Comparison of ENCODE assay signal across 7 cellular contexts in genomic region chr7:78510580-78511188, GRCh38.
DNase-seq lines count a peak whose midpoint lies in the region; ATAC-seq, FAIRE-seq and TF ChIP-seq lines count a peak whose summit lies in the region.

No MANE protein-coding gene starts in this region.

- H3K4me2 ChIP-seq in K562 (ENCODE audit: insufficient read depth, low read length) = no peak overlapping the region

- in situ Hi-C loops in K562 (cut with MboI) = no loop called here

- no peaks in the 10 kb centered on the region for H3K27me3 ChIP-seq in K562 (ENCODE audit: control insufficient read depth in 2 of 2, insufficient read depth in 2 of 2, low read length in 2 of 2)
- no peaks in the 10 kb centered on the region for H3K27me3 ChIP-seq in spleen (replicated peaks in 1 of 7)

- H4K20me1 ChIP-seq in K562 (replicated peaks; ENCODE audit: control insufficient read depth, insufficient read depth, low read length) = no peaks in the 10 kb centered on the region

- H3K4me1 ChIP-seq in K562 (replicated peaks in 1 of 2; ENCODE audit: control insufficient read depth in 2 of 2, insufficient read depth in 2 of 2, low read length in 2 of 2) (no peaks in the 10 kb centered on the region), spleen (no peaks in the 10 kb centered on the region)

- intact Hi-C loops in K562 (cut with micrococcal nuclease) = no loop called here
- intact Hi-C loops in spleen (cut with DNase I; ENCODE audit: low total_unique reads) = no loop called here

- BruUV-seq in K562 (replicated peaks; lab: Mats Ljungman, UMichigan) = no TSS peak

- POLR2A ChIA-PET in K562 (lab: Yijun Ruan, JAX) = no interaction called here

- FAIRE-seq in K562 (lab: Jason Lieb, UNC) = no peak

- CTCF ChIA-PET in K562 (lab: Yijun Ruan, JAX; ENCODE audit: low intra/inter-chr PET ratio) = no interaction called here

- no peaks in the 10 kb centered on the region for H3K79me2 ChIP-seq in K562 (ENCODE audit: control insufficient read depth, insufficient read depth, low read length)

- no peak overlapping the region for H3K27ac ChIP-seq in K562 (ENCODE audit: extremely low read depth, low read depth, low read length)
- no peak overlapping the region for H3K27ac ChIP-seq in spleen

- H3K4me3 ChIP-seq in HFF-Myc (replicated peaks; ENCODE audit: low read depth, low read length) (no peak overlapping the region), K562 (no peak overlapping the region), spleen (no peak overlapping the region)

- ATAC-seq in K562 (no peak), left lobe of liver (peak; percentile 87)

- H3K9ac ChIP-seq in K562 (ENCODE audit: insufficient read depth in 1 of 2, low read depth in 2 of 2, low read length in 2 of 2) = no peak overlapping the region

- no peaks in the 10 kb centered on the region for H3K36me3 ChIP-seq in K562 (ENCODE audit: control insufficient read depth, insufficient read depth, low read length)
- no peaks in the 10 kb centered on the region for H3K36me3 ChIP-seq in spleen

- 0% methylated on average over 2 of the region's 2 CpGs for WGBS in K562 (ENCODE audit: insufficient coverage, low coverage, missing lambda C conversion rate)
- 4 to 17% (median 13%) methylated on average over 2 of the region's 2 CpGs for WGBS in spleen, 5 donors

- no peak overlapping the region for H2AFZ ChIP-seq in K562 (ENCODE audit: low read depth, low read length)

- H3K9me1 ChIP-seq in K562 (ENCODE audit: control insufficient read depth, insufficient read depth, low read length) = no peaks in the 10 kb centered on the region

- no peak for TF ChIP-seq EP300 in K562 (IDR thresholded peaks at IDR 0.05; ENCODE audit: low read length)

- peak in 1 of 2 experiments; percentile 30; a peak in 1 of 4 replicates for TF ChIP-seq RAD21 in K562 (CRISPR knock-in tag; conservative IDR thresholded peaks at IDR 0.05 in 1 of 2, IDR thresholded peaks at IDR 0.05 in 1 of 2)

- no peaks in the 10 kb centered on the region; the same call in 1 of the 2 replicates for H3K9me3 ChIP-seq in K562 (replicated peaks; ENCODE audit: control insufficient read depth, insufficient read depth, low read depth, low read length)
- no peaks in the 10 kb centered on the region for H3K9me3 ChIP-seq in spleen

- TF ChIP-seq CTCF in GM12874 (IDR thresholded peaks at IDR 0.05; ENCODE audit: insufficient read depth, low read depth, low read length) = peak; percentile 76
- peak; percentile 86 for TF ChIP-seq CTCF in HFF-Myc (IDR thresholded peaks at IDR 0.05; ENCODE audit: low read depth, low read length, missing control alignments)
- TF ChIP-seq CTCF in K562 (IDR thresholded peaks at IDR 0.05 in 2 of 3, conservative IDR thresholded peaks at IDR 0.05 in 1 of 3; ENCODE audit: insufficient read depth in 2 of 3, low read depth in 1 of 3, low read length in 3 of 3) = peak in 2 of 3 experiments; percentile 18 to 27; a peak in 1 of 6 replicates
- TF ChIP-seq CTCF in spleen (IDR thresholded peaks at IDR 0.05 in 8 of 11, conservative IDR thresholded peaks at IDR 0.05 in 3 of 11) = peak in 5 of 11 experiments; percentile 7 to 35 (median 33)

- TF ChIP-seq POLR2A in K562 (conservative IDR thresholded peaks at IDR 0.05) = no peak
- TF ChIP-seq POLR2A in spleen (IDR thresholded peaks at IDR 0.05) = no peak

- DNase-seq in HFF-Myc (ENCODE audit: extremely low read depth, low read depth) (peak; percentile 30), NCI-H2171 treated with DMSO at 0.1 percent for 48 hours (lab: John Stamatoyannopoulos, UW) (peak; percentile 66), K562 (ENCODE audit: extremely low read depth in 1 of 4, low spot score in 3 of 4) (peak in 1 of 4 experiments; percentile 5), left lobe of liver (ENCODE audit: low spot score) (peak; percentile 48), GM19240 (ENCODE audit: insufficient read length, low spot score) (no peak), spleen (no peak)

TF ChIP-seq in K562, 482 proteins besides CTCF, POLR2A, EP300 and RAD21:
- TF ChIP-seq BDP1 (IDR thresholded peaks at IDR 0.05; ENCODE audit: insufficient read depth, insufficient read length) = no peak
- no peak for TF ChIP-seq GTF2B (IDR thresholded peaks at IDR 0.05; ENCODE audit: extremely low read depth, insufficient read length)
- no peak for TF ChIP-seq ATF6 (CRISPR knock-in tag; IDR thresholded peaks at IDR 0.05)
- TF ChIP-seq MAFG (tag; conservative IDR thresholded peaks at IDR 0.05) = no peak
- TF ChIP-seq MLX (CRISPR knock-in tag; conservative IDR thresholded peaks at IDR 0.05) = no peak
- no peak for TF ChIP-seq CHCHD3 (CRISPR knock-in tag; IDR thresholded peaks at IDR 0.05)
- no peak for TF ChIP-seq BRF1 (IDR thresholded peaks at IDR 0.05; ENCODE audit: borderline replicate concordance, extremely low read depth, insufficient read length)
- no peak for TF ChIP-seq PRPF4 (IDR thresholded peaks at IDR 0.05; ENCODE audit: insufficient read depth, low read depth, low read length, poor library complexity, severe bottlenecking)
- TF ChIP-seq ZC3H4 (CRISPR knock-in tag; IDR thresholded peaks at IDR 0.05; ENCODE audit: borderline replicate concordance) = no peak
- no peak for TF ChIP-seq E2F3 (CRISPR knock-in tag; IDR thresholded peaks at IDR 0.05)
- TF ChIP-seq ZBTB7A (IDR thresholded peaks at IDR 0.05; ENCODE audit: borderline replicate concordance, control insufficient read depth, low read depth, low read length) = no peak
- no peak for TF ChIP-seq PTTG1 (tag; IDR thresholded peaks at IDR 0.05; ENCODE audit: low read depth)
- TF ChIP-seq SMC3 (conservative IDR thresholded peaks at IDR 0.05; ENCODE audit: insufficient read depth, low read depth, low read length) = no peak
- TF ChIP-seq RFX7 (CRISPR knock-in tag; IDR thresholded peaks at IDR 0.05) = no peak
- TF ChIP-seq HMGN3 (IDR thresholded peaks at IDR 0.05; ENCODE audit: borderline replicate concordance, extremely low read depth, insufficient read length, low read depth, low read length) = no peak

Comparison
In these comparisons a context has a peak if more than half of its experiments do, and no peak if none do; other contexts are left out.
1. DNase-seq: peak in HFF-Myc (single experiment), NCI-H2171 treated with DMSO at 0.1 percent for 48 hours (single experiment) and left lobe of liver (single experiment); none in GM19240 (single experiment) and spleen (single experiment).